ENCODE assay signal across 27 cellular contexts in genomic region chr14:61455351-61455750, GRCh38.
DNase-seq lines count a peak whose midpoint lies in the region; ATAC-seq and TF ChIP-seq lines count a peak whose summit lies in the region.
"Had no signal": no experiment of that assay in that cellular context is flagged by ENCODE, and none has a peak within 500 bp of the region (broad histone marks: within the 10 kb centered on the region; RNA-seq: fewer than 3 reads in every experiment).

No MANE protein-coding gene starts in this region.

- H3K9me3 Mint-ChIP-seq in T-helper 2 cell treated with Interferon-gamma antibody and Interleukin-4, amounts not matched to agents 5 μg/mL and 100 μg/mL, for 36 hours = peaks cover 3% of the 10 kb centered on the region
- H3K9me3 Mint-ChIP-seq in CD4-positive, alpha-beta memory T cell = peaks cover 0 to 4% (median 1%) of the 10 kb centered on the region in 8 donors
- no peaks in the 10 kb centered on the region for H3K9me3 Mint-ChIP-seq in activated T-helper 17 cell treated with anti-CD3 and anti-CD28 coated beads, Interleukin-2, amount 50 U/mL, for 72 hours
- H3K9me3 Mint-ChIP-seq: HFFc6 had no signal

- H3K27ac ChIP-seq in CD4-positive, alpha-beta memory T cell (ENCODE audit: low read depth, low read length) = no peak overlapping the region
- no peak overlapping the region for H3K27ac ChIP-seq in prostate gland
- H3K27ac ChIP-seq: coronary artery, RWPE1, SK-N-MC had no signal

- H3K27ac Mint-ChIP-seq in T-helper 2 cell treated with Interferon-gamma antibody and Interleukin-4, amounts not matched to agents 5 μg/mL and 100 μg/mL, for 36 hours = peak overlapping the region; percentile 68
- H3K27ac Mint-ChIP-seq in CD4-positive, alpha-beta memory T cell = peak overlapping the region in 6 of 7 donors; percentile 53 to 92 (median 76)
- no peak overlapping the region for H3K27ac Mint-ChIP-seq in activated T-helper 17 cell treated with anti-CD3 and anti-CD28 coated beads, Interleukin-2, amount 50 U/mL, for 72 hours
- H3K27ac Mint-ChIP-seq: brain, HFFc6, memory B cell had no signal

- no peak for TF ChIP-seq POLR2A in prostate gland (IDR thresholded peaks at IDR 0.05)

- H3K36me3 Mint-ChIP-seq in T-helper 2 cell treated with Interferon-gamma antibody and Interleukin-4, amounts not matched to agents 5 μg/mL and 100 μg/mL, for 36 hours (ENCODE audit: low read depth) = peaks cover 88% of the 10 kb centered on the region
- peaks cover 72 to 88% of the 10 kb centered on the region in 2 donors for H3K36me3 Mint-ChIP-seq in CD4-positive, alpha-beta memory T cell
- peaks cover 100% of the 10 kb centered on the region for H3K36me3 Mint-ChIP-seq in activated T-helper 17 cell treated with anti-CD3 and anti-CD28 coated beads, Interleukin-2, amount 50 U/mL, for 72 hours (ENCODE audit: low read depth)
- H3K36me3 Mint-ChIP-seq: brain had no signal

- no peaks in the 10 kb centered on the region for H3K27me3 ChIP-seq in CD4-positive, alpha-beta memory T cell (ENCODE audit: insufficient read depth, low read length)
- H3K27me3 ChIP-seq in prostate gland (replicated peaks; ENCODE audit: insufficient read depth) = no peaks in the 10 kb centered on the region
- H3K27me3 ChIP-seq: upper lobe of left lung had no signal

- H3K4me3 Mint-ChIP-seq in T-helper 2 cell treated with Interferon-gamma antibody and Interleukin-4, amounts not matched to agents 5 μg/mL and 100 μg/mL, for 36 hours = peak overlapping the region; percentile 30
- peak overlapping the region in 7 of 8 donors; percentile 5 to 72 (median 45) for H3K4me3 Mint-ChIP-seq in CD4-positive, alpha-beta memory T cell
- H3K4me3 Mint-ChIP-seq in activated T-helper 17 cell treated with anti-CD3 and anti-CD28 coated beads, Interleukin-2, amount 50 U/mL, for 72 hours = peak overlapping the region; percentile 89
- H3K4me3 Mint-ChIP-seq: brain, HFFc6, memory B cell had no signal

- no peak overlapping the region for H3K4me3 ChIP-seq in CD4-positive, alpha-beta memory T cell (ENCODE audit: low read length in 2 of 2)
- no peak overlapping the region for H3K4me3 ChIP-seq in prostate gland
- H3K4me3 ChIP-seq: coronary artery, SK-N-MC, upper lobe of left lung had no signal

- POLR2A ChIA-PET in CD4-positive, alpha-beta memory T cell (lab: Charles Lee; ENCODE audit: partially characterized antibody) = interaction anchor here (1.3 to 2.2 kb wide), 2 partner anchors 133 to 134 kb away, joined by 3 to 7 read pairs; partner anchors contain the start of gene PRKCH

- no peak for ATAC-seq in activated T-helper 17 cell treated with anti-CD3 and anti-CD28 coated beads, Interleukin-2, amount 50 U/mL, for 72 hours (replicated peaks)
- ATAC-seq: activated CD4-positive, CD25-positive, alpha-beta regulatory T cell treated with anti-CD3 and anti-CD28 coated beads, Interleukin-2, amount 50 U/mL, for 24 hours had no signal

- 93% methylated on average over 6 of the region's 6 CpGs for WGBS in prostate gland

- intact Hi-C loops in CD4-positive, alpha-beta memory T cell (cut with micrococcal nuclease) = no loop called here
- intact Hi-C loops in prostate gland (cut with DNase I) = loop anchor here (5.0 to 10.0 kb wide), 2 partner anchors 158 to 669 kb away; no protein-coding TSS in a partner anchor

- DNase-seq in T-helper 2 cell treated with Interferon-gamma antibody and Interleukin-4, amounts not matched to agents 5 μg/mL and 100 μg/mL, for 36 hours (ENCODE audit: low spot score) = no peak
- DNase-seq in T-helper 2 cell (no peak), lung microvascular endothelial cell (ENCODE audit: low read depth in 2 of 2) (peak; percentile 56 to 77), prostate gland (ENCODE audit: low spot score) (no peak), DMS53 (lab: John Stamatoyannopoulos, UW) (no peak), KG1 (lab: John Stamatoyannopoulos, UW) (no peak)
- no peak for DNase-seq in CD4-positive, alpha-beta memory T cell
- DNase-seq: activated CD8-positive, alpha-beta memory T cell treated with anti-CD3 and anti-CD28 coated beads, Interleukin-2, amount 50 U/mL, for 48 hours; Caco-2; glutamatergic neuron; HFFc6; Karpas-422; kidney glomerular epithelial cell; NCI-H1048; NCI-H187 treated with DMSO at 0.1 percent for 48 hours; NCI-H2227 treated with DMSO at 0.1 percent for 48 hours; NCI-H748 treated with DMSO at 0.1 percent for 48 hours; retina; stimulated activated CD4-positive, alpha-beta T cell treated with anti-CD3 and anti-CD28 coated beads, Interleukin-4, amount 100 ng/mL, for 4 hours; upper lobe of left lung had no signal

- H3K27me3 Mint-ChIP-seq in T-helper 2 cell treated with Interferon-gamma antibody and Interleukin-4, amounts not matched to agents 5 μg/mL and 100 μg/mL, for 36 hours (ENCODE audit: low read depth) = no peaks in the 10 kb centered on the region
- no peaks in the 10 kb centered on the region for H3K27me3 Mint-ChIP-seq in CD4-positive, alpha-beta memory T cell
- H3K27me3 Mint-ChIP-seq in activated T-helper 17 cell treated with anti-CD3 and anti-CD28 coated beads, Interleukin-2, amount 50 U/mL, for 72 hours = no peaks in the 10 kb centered on the region

- CTCF ChIA-PET in CD4-positive, alpha-beta memory T cell (lab: Charles Lee; ENCODE audit: partially characterized antibody) = interaction anchor here (0.7 to 2.6 kb wide), 21 partner anchors 14 to 382 kb away, joined by 3 to 19 read pairs (median 3); partner anchors contain the start of gene PRKCH

- peaks cover 71% of the 10 kb centered on the region for H3K4me1 ChIP-seq in CD4-positive, alpha-beta memory T cell (ENCODE audit: insufficient read depth, low read length)
- H3K4me1 ChIP-seq in prostate gland (replicated peaks) = no peaks in the 10 kb centered on the region
- H3K4me1 ChIP-seq: Caco-2 had no signal

- no peak for TF ChIP-seq CTCF in prostate gland (IDR thresholded peaks at IDR 0.05)

- peaks cover 57% of the 10 kb centered on the region for H3K36me3 ChIP-seq in CD4-positive, alpha-beta memory T cell (ENCODE audit: insufficient read depth, low read length)
- H3K36me3 ChIP-seq in prostate gland = peaks cover 0 to 4% of the 10 kb centered on the region in 2 donors

- H3K4me1 Mint-ChIP-seq in T-helper 2 cell treated with Interferon-gamma antibody and Interleukin-4, amounts not matched to agents 5 μg/mL and 100 μg/mL, for 36 hours (ENCODE audit: low read depth) = peaks cover 64% of the 10 kb centered on the region
- peaks cover 65 to 91% (median 73%) of the 10 kb centered on the region in 4 donors for H3K4me1 Mint-ChIP-seq in CD4-positive, alpha-beta memory T cell
- H3K4me1 Mint-ChIP-seq in activated T-helper 17 cell treated with anti-CD3 and anti-CD28 coated beads, Interleukin-2, amount 50 U/mL, for 72 hours = peaks cover 75% of the 10 kb centered on the region
- H3K4me1 Mint-ChIP-seq: brain had no signal

- no peaks in the 10 kb centered on the region for H3K9me3 ChIP-seq in CD4-positive, alpha-beta memory T cell (ENCODE audit: control insufficient read depth in 1 of 2, low read length in 2 of 2)
- H3K9me3 ChIP-seq in prostate gland = no peaks in the 10 kb centered on the region
- H3K9me3 ChIP-seq: Caco-2, upper lobe of left lung had no signal

Comparison
In these comparisons a context has a peak if more than half of its experiments do, and no peak if none do; other contexts are left out.
1. DNase-seq: peak in lung microvascular endothelial cell (2 of 2); none in T-helper 2 cell treated with Interferon-gamma antibody and Interleukin-4, amounts not matched to agents 5 μg/mL and 100 μg/mL, for 36 hours (single experiment), T-helper 2 cell (0 of 5), CD4-positive, alpha-beta memory T cell (0 of 5), prostate gland (single experiment), DMS53 (single experiment) and KG1 (single experiment).
2. H3K4me3 Mint-ChIP-seq: peak in every context shown above with its lines; median percentile 89 in activated T-helper 17 cell treated with anti-CD3 and anti-CD28 coated beads, Interleukin-2, amount 50 U/mL, for 72 hours; 45 in CD4-positive, alpha-beta memory T cell; 30 in T-helper 2 cell treated with Interferon-gamma antibody and Interleukin-4, amounts not matched to agents 5 μg/mL and 100 μg/mL, for 36 hours.